16 cellular contexts compared by ENCODE assay signal in genomic region chr10:112510384-112510783, GRCh38.
DNase-seq lines count a peak whose midpoint lies in the region; ATAC-seq and TF ChIP-seq lines count a peak whose summit lies in the region.
"Had no signal": no experiment of that assay in that cellular context is flagged by ENCODE, and none has a peak within 500 bp of the region (broad histone marks: within the 10 kb centered on the region; RNA-seq: fewer than 3 reads in every experiment).

No MANE protein-coding gene starts in this region.

- peaks cover 61 to 68% of the 10 kb centered on the region in 2 experiments for H3K4me1 ChIP-seq in HCT116 (ENCODE audit: control insufficient read depth in 1 of 2, insufficient read depth in 2 of 2, low read length in 2 of 2)
- no peaks in the 10 kb centered on the region for H3K4me1 ChIP-seq in sigmoid colon
- H3K4me1 ChIP-seq: BE2C had no signal

- H3K79me2 ChIP-seq in HCT116 (ENCODE audit: insufficient read depth, low read length), result peaks cover 98% of the 10 kb centered on the region

- H3K27me3 ChIP-seq in HCT116 (ENCODE audit: insufficient read depth, low read length) (no peaks in the 10 kb centered on the region), sigmoid colon (no peaks in the 10 kb centered on the region)
- H3K27me3 ChIP-seq: BE2C, MG63 had no signal

- DNase-seq in activated T-cell treated with anti-CD3 and anti-CD28 coated beads, Interleukin-2, amount 50 U/mL, for 48 hours, result peak; percentile 28 to 40
- DNase-seq in activated T-cell treated with anti-CD3 and anti-CD28 coated beads for 4 hours (no peak), HCT116 (ENCODE audit: low read depth, low spot score) (no peak), WTC11 (ENCODE audit: low spot score) (no peak), sigmoid colon (no peak)
- peak; percentile 47 for DNase-seq in activated CD4-positive, alpha-beta memory T cell treated with anti-CD3 and anti-CD28 coated beads for 36 hours
- no peak for DNase-seq in natural killer cell treated with Interleukin-12 subunit alpha and Interleukin-12 subunit beta and Interleukin-15 and Interleukin-18, amount 100 ng/mL, for 72 hours (ENCODE audit: low spot score)
- DNase-seq: BE2C; CD8-positive, alpha-beta T cell; GF-D8; HFFc6; MG63; NCI-H1092 treated with DMSO at 0.1 percent for 48 hours; NCI-H187; NCI-H748 treated with DMSO at 0.1 percent for 48 hours had no signal

- no peak overlapping the region for H3K4me3 ChIP-seq in HCT116 (replicated peaks in 1 of 2; ENCODE audit: low read depth in 1 of 2, low read length in 2 of 2)
- no peak overlapping the region for H3K4me3 ChIP-seq in sigmoid colon
- H3K4me3 ChIP-seq: MG63 had no signal

- no peak overlapping the region for H3K4me2 ChIP-seq in HCT116 (ENCODE audit: low read length)

- no peak overlapping the region for H3K4me3 Mint-ChIP-seq in activated CD4-positive, alpha-beta memory T cell treated with anti-CD3 and anti-CD28 coated beads for 36 hours
- no peak overlapping the region for H3K4me3 Mint-ChIP-seq in natural killer cell treated with Interleukin-12 subunit alpha and Interleukin-12 subunit beta and Interleukin-15 and Interleukin-18, amount 100 ng/mL, for 72 hours
- H3K4me3 Mint-ChIP-seq in WTC11, result no peak overlapping the region
- H3K4me3 Mint-ChIP-seq: CD8-positive, alpha-beta T cell; HFFc6 had no signal

- H3K36me3 Mint-ChIP-seq in activated CD4-positive, alpha-beta memory T cell treated with anti-CD3 and anti-CD28 coated beads for 36 hours, result peaks cover 11% of the 10 kb centered on the region
- peaks cover 5% of the 10 kb centered on the region for H3K36me3 Mint-ChIP-seq in natural killer cell treated with Interleukin-12 subunit alpha and Interleukin-12 subunit beta and Interleukin-15 and Interleukin-18, amount 100 ng/mL, for 72 hours
- H3K36me3 Mint-ChIP-seq in WTC11, result no peaks in the 10 kb centered on the region

- intact Hi-C loops in HCT116 (cut with micrococcal nuclease), result no loop called here
- intact Hi-C loops in activated CD4-positive, alpha-beta memory T cell treated with anti-CD3 and anti-CD28 coated beads for 36 hours (cut with micrococcal nuclease), result no loop called here
- intact Hi-C loops in sigmoid colon (cut with DNase I), result no loop called here

- H3K9me3 ChIP-seq in HCT116 (ENCODE audit: control insufficient read depth in 1 of 2, insufficient read depth in 1 of 2, low read depth in 1 of 2, low read length in 2 of 2) (no peaks in the 10 kb centered on the region), sigmoid colon (no peaks in the 10 kb centered on the region)
- H3K9me3 ChIP-seq: BE2C, MG63 had no signal

- H3K27me3 Mint-ChIP-seq in activated CD4-positive, alpha-beta memory T cell treated with anti-CD3 and anti-CD28 coated beads for 36 hours, result no peaks in the 10 kb centered on the region
- H3K27me3 Mint-ChIP-seq in natural killer cell treated with Interleukin-12 subunit alpha and Interleukin-12 subunit beta and Interleukin-15 and Interleukin-18, amount 100 ng/mL, for 72 hours, result no peaks in the 10 kb centered on the region
- no peaks in the 10 kb centered on the region for H3K27me3 Mint-ChIP-seq in WTC11 (ENCODE audit: low read depth)

- peaks cover 2% of the 10 kb centered on the region for H3K9me3 Mint-ChIP-seq in activated CD4-positive, alpha-beta memory T cell treated with anti-CD3 and anti-CD28 coated beads for 36 hours
- H3K9me3 Mint-ChIP-seq in natural killer cell treated with Interleukin-12 subunit alpha and Interleukin-12 subunit beta and Interleukin-15 and Interleukin-18, amount 100 ng/mL, for 72 hours, result no peaks in the 10 kb centered on the region
- H3K9me3 Mint-ChIP-seq in WTC11, result no peaks in the 10 kb centered on the region
- H3K9me3 Mint-ChIP-seq: CD8-positive, alpha-beta T cell; HFFc6 had no signal

- H4K20me1 ChIP-seq in HCT116 (ENCODE audit: insufficient read depth), result no peaks in the 10 kb centered on the region

- BruUV-seq in HCT116 (replicated peaks; lab: Mats Ljungman, UMichigan), result no TSS peak

- peaks cover 4% of the 10 kb centered on the region for H3K4me1 Mint-ChIP-seq in activated CD4-positive, alpha-beta memory T cell treated with anti-CD3 and anti-CD28 coated beads for 36 hours (ENCODE audit: low read depth)
- H3K4me1 Mint-ChIP-seq in natural killer cell treated with Interleukin-12 subunit alpha and Interleukin-12 subunit beta and Interleukin-15 and Interleukin-18, amount 100 ng/mL, for 72 hours (ENCODE audit: low read depth in 2 of 2), result peaks cover 30 to 35% of the 10 kb centered on the region in 2 donors
- peaks cover 4% of the 10 kb centered on the region; the same call in 1 of the 2 replicates for H3K4me1 Mint-ChIP-seq in WTC11

- POLR2A ChIA-PET in HCT116 (lab: Charles Lee) (interaction anchor here (4.2 kb wide), 1 partner anchor 8 kb away, joined by 37 read pairs; no protein-coding TSS in a partner anchor), WTC11 (lab: Charles Lee) (no interaction called here)
- POLR2A ChIA-PET in activated CD4-positive, alpha-beta memory T cell treated with anti-CD3 and anti-CD28 coated beads for 36 hours (lab: Charles Lee), result no interaction called here

- no peaks in the 10 kb centered on the region for H3K9me2 ChIP-seq in HCT116 (ENCODE audit: insufficient read depth)

- H3K27ac ChIP-seq in HCT116 (ENCODE audit: low read depth, low read length) (peak overlapping the region; percentile 72), sigmoid colon (no peak overlapping the region)

- H3K36me3 ChIP-seq in HCT116 (ENCODE audit: control insufficient read depth in 1 of 2, insufficient read depth in 2 of 2, low read length in 2 of 2), result peaks cover 0 to 35% of the 10 kb centered on the region in 2 experiments; a peak in 2 of 4 replicates
- H3K36me3 ChIP-seq in sigmoid colon, result no peaks in the 10 kb centered on the region
- H3K36me3 ChIP-seq: BE2C, MG63 had no signal

- no peak for TF ChIP-seq EP300 in sigmoid colon (IDR thresholded peaks at IDR 0.05)

- CTCF ChIA-PET in HCT116 (lab: Charles Lee), result interaction anchor here (0.8 kb wide), 1 partner anchor 38 kb away, joined by 3 read pairs; no protein-coding TSS in a partner anchor
- CTCF ChIA-PET in activated CD4-positive, alpha-beta memory T cell treated with anti-CD3 and anti-CD28 coated beads for 36 hours (lab: Charles Lee), result no interaction called here
- CTCF ChIA-PET in WTC11 (lab: Charles Lee), result no interaction called here

- RAD21 ChIA-PET in HCT116 (lab: Charles Lee; ENCODE audit: low non-redundant PET in 1 of 2, low total read pairs in 2 of 2, uncharacterized antibody in 2 of 2, unreplicated experiment in 2 of 2), result no interaction called here

- H3K9ac ChIP-seq in HCT116 (ENCODE audit: low read length), result no peak overlapping the region

- TF ChIP-seq CTCF in HCT116 (IDR thresholded peaks at IDR 0.05 in 2 of 3, conservative IDR thresholded peaks at IDR 0.05 in 1 of 3; ENCODE audit: borderline replicate concordance in 1 of 3, insufficient read depth in 1 of 3, low read depth in 2 of 3, low read length in 2 of 3) (no peak), WTC11 (IDR thresholded peaks at IDR 0.05) (no peak), sigmoid colon (IDR thresholded peaks at IDR 0.05) (no peak)

- WGBS in sigmoid colon, 2 donors, result 88 to 94% methylated on average over 4 of the region's 4 CpGs

- TF ChIP-seq POLR2A in HCT116 (IDR thresholded peaks at IDR 0.05; ENCODE audit: borderline replicate concordance, extremely low read depth, insufficient read depth, insufficient read length), result no peak
- no peak for TF ChIP-seq POLR2A in sigmoid colon (IDR thresholded peaks at IDR 0.05)

- TF ChIP-seq RAD21 in HCT116 (IDR thresholded peaks at IDR 0.05; ENCODE audit: low read depth), result no peak

- no peak overlapping the region for H2AFZ ChIP-seq in HCT116 (ENCODE audit: low read depth, low read length, poor library complexity, severe bottlenecking)

- H3K27ac Mint-ChIP-seq in activated CD4-positive, alpha-beta memory T cell treated with anti-CD3 and anti-CD28 coated beads for 36 hours, result no peak overlapping the region
- H3K27ac Mint-ChIP-seq in natural killer cell treated with Interleukin-12 subunit alpha and Interleukin-12 subunit beta and Interleukin-15 and Interleukin-18, amount 100 ng/mL, for 72 hours, result no peak overlapping the region
- H3K27ac Mint-ChIP-seq in WTC11, result no peak overlapping the region
- H3K27ac Mint-ChIP-seq: CD8-positive, alpha-beta T cell; HFFc6 had no signal

- ATAC-seq in HCT116 (no peak), GM18858 (IDR thresholded peaks at IDR 0.05; ENCODE audit: unreplicated experiment) (no peak), WTC11 (no peak)
- peak; percentile 81 to 99 for ATAC-seq in natural killer cell treated with Interleukin-12 subunit alpha and Interleukin-12 subunit beta and Interleukin-15 and Interleukin-18, amount 100 ng/mL, for 72 hours
- ATAC-seq: CD8-positive, alpha-beta T cell had no signal

TF ChIP-seq in HCT116, 20 proteins besides CTCF, POLR2A, EP300 and RAD21 (continues in another document):
- TF ChIP-seq TCF7L2 (IDR thresholded peaks at IDR 0.05; ENCODE audit: borderline replicate concordance, extremely low read depth, insufficient read depth, insufficient read length), result no peak
- no peak for TF ChIP-seq EZH2phosphoT487 (IDR thresholded peaks at IDR 0.05; ENCODE audit: borderline replicate concordance)
- TF ChIP-seq ZNF274 (IDR thresholded peaks at IDR 0.05; ENCODE audit: low read depth, low read length), result no peak
- no peak for TF ChIP-seq POLR2AphosphoS5 (IDR thresholded peaks at IDR 0.05; ENCODE audit: low read depth, low read length)
- TF ChIP-seq EZH2 (IDR thresholded peaks at IDR 0.05), result no peak
- no peak for TF ChIP-seq CBX3 (IDR thresholded peaks at IDR 0.05; ENCODE audit: low read depth)
- TF ChIP-seq CEBPB (IDR thresholded peaks at IDR 0.05; ENCODE audit: low read depth), result no peak
- TF ChIP-seq FOSL1 (IDR thresholded peaks at IDR 0.05; ENCODE audit: low read depth), result no peak

TF ChIP-seq in WTC11, 78 proteins besides CTCF, POLR2A, EP300 and RAD21 (continues in another document):
- TF ChIP-seq TEAD1 (CRISPR knock-in tag; IDR thresholded peaks at IDR 0.05), result no peak
- no peak for TF ChIP-seq USF2 (CRISPR knock-in tag; IDR thresholded peaks at IDR 0.05)
- TF ChIP-seq, protein P1, sequence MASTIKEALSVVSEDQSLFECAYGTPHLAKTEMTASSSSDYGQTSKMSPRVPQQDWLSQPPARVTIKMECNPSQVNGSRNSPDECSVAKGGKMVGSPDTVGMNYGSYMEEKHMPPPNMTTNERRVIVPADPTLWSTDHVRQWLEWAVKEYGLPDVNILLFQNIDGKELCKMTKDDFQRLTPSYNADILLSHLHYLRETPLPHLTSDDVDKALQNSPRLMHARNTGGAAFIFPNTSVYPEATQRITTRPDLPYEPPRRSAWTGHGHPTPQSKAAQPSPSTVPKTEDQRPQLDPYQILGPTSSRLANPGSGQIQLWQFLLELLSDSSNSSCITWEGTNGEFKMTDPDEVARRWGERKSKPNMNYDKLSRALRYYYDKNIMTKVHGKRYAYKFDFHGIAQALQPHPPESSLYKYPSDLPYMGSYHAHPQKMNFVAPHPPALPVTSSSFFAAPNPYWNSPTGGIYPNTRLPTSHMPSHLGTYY (CRISPR knock-in tag; IDR thresholded peaks at IDR 0.05), result no peak

Comparison
In these comparisons a context has a peak if more than half of its experiments do, and no peak if none do; other contexts are left out.
1. DNase-seq: peak in activated T-cell treated with anti-CD3 and anti-CD28 coated beads, Interleukin-2, amount 50 U/mL, for 48 hours (2 of 2) and activated CD4-positive, alpha-beta memory T cell treated with anti-CD3 and anti-CD28 coated beads for 36 hours (single experiment); none in activated T-cell treated with anti-CD3 and anti-CD28 coated beads for 4 hours (single experiment), HCT116 (single experiment), natural killer cell treated with Interleukin-12 subunit alpha and Interleukin-12 subunit beta and Interleukin-15 and Interleukin-18, amount 100 ng/mL, for 72 hours (single experiment), WTC11 (single experiment) and sigmoid colon (single experiment).
2. ATAC-seq: peak in natural killer cell treated with Interleukin-12 subunit alpha and Interleukin-12 subunit beta and Interleukin-15 and Interleukin-18, amount 100 ng/mL, for 72 hours (2 of 2); none in HCT116 (single experiment), GM18858 (single experiment) and WTC11 (single experiment).